Comparison of ENCODE assay signal across 9 cellular contexts in the genomic region with DNA sequence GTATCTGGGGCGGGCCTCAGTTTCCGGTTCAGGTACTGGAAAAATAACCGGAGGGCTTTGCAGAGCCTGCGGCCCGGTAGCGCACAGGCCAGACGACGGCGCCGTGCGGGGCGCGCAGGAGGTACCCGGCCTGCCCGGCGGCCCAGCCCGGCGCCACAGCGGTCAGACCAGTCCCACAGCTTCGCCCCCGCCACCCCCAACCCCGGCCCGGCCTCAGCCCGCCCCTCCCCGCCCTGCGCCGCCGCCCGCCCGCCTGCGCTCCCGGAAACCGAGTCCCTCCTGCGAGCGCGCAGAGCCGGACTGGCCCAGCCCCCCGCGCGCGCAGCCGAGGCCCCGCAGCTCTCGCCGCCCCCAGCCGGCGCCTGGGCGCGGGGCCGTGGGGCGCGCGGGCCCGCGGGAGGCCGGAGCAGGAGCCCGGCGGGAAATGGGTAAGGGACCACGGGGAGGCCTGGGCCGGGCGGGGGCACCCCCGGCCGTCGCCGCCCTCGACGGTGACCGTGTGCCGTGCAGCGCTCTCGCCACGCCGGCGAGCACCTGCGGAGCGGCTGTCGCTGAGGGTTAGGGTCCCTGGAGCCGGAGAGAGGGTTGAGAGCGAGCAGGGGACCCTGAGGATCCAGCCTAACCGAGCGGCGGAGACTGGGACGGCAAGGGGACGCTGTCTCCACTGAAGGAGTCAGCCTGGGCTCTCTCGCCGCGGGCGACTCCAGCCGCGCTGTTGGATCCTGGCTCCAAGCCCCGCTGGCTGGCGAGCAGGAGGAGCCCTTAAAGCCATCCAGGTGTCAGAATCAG. TPM values are rescaled to one million over a fixed set of nuclear protein-coding genes. Genes with fewer than 3 reads are reported as not detected.
DNase-seq lines count a peak whose midpoint lies in the region; ATAC-seq and TF ChIP-seq lines count a peak whose summit lies in the region.
"Had no signal": no experiment of that assay in that cellular context is flagged by ENCODE, and none has a peak within 500 bp of the region (broad histone marks: within the 10 kb centered on the region; RNA-seq: fewer than 3 reads in every experiment).

No MANE protein-coding gene starts in this region.

- ATAC-seq in GM21737 (IDR thresholded peaks at IDR 0.05; ENCODE audit: unreplicated experiment), result peak; percentile 74
- no peak for ATAC-seq in gastrocnemius medialis

- TF ChIP-seq CTCF in gastrocnemius medialis (IDR thresholded peaks at IDR 0.05 in 4 of 5, conservative IDR thresholded peaks at IDR 0.05 in 1 of 5), result no peak

- H3K27ac Mint-ChIP-seq in activated T-helper 1 cell treated with anti-CD3 and anti-CD28 coated beads, Interleukin-12 subunit alpha, Interleukin-12 subunit beta, Interleukin-2, Interleukin-4 antibody, amounts not matched to agents 30 ng/mL and 10 ng/mL and 1 ng/mL, durations not matched to agents 14 hours and 24 hours and 36 hours, result peak overlapping the region; percentile 55

- H3K27ac ChIP-seq in gastrocnemius medialis, result no peak overlapping the region
- H3K27ac ChIP-seq: SJSA1 had no signal

- peaks cover 33% of the 10 kb centered on the region for H3K4me1 Mint-ChIP-seq in activated T-helper 1 cell treated with anti-CD3 and anti-CD28 coated beads, Interleukin-12 subunit alpha, Interleukin-12 subunit beta, Interleukin-2, Interleukin-4 antibody, amounts not matched to agents 30 ng/mL and 10 ng/mL and 1 ng/mL, durations not matched to agents 14 hours and 24 hours and 36 hours (ENCODE audit: low read depth)

- H3K27me3 Mint-ChIP-seq in activated T-helper 1 cell treated with anti-CD3 and anti-CD28 coated beads, Interleukin-12 subunit alpha, Interleukin-12 subunit beta, Interleukin-2, Interleukin-4 antibody, amounts not matched to agents 30 ng/mL and 10 ng/mL and 1 ng/mL, durations not matched to agents 14 hours and 24 hours and 36 hours (ENCODE audit: insufficient read depth), result no peaks in the 10 kb centered on the region

- no peaks in the 10 kb centered on the region for H3K9me3 ChIP-seq in gastrocnemius medialis
- H3K9me3 ChIP-seq: SJSA1 had no signal

- no peaks in the 10 kb centered on the region for H3K36me3 ChIP-seq in gastrocnemius medialis
- H3K36me3 ChIP-seq: SJSA1 had no signal

- no peaks in the 10 kb centered on the region for H3K36me3 Mint-ChIP-seq in activated T-helper 1 cell treated with anti-CD3 and anti-CD28 coated beads, Interleukin-12 subunit alpha, Interleukin-12 subunit beta, Interleukin-2, Interleukin-4 antibody, amounts not matched to agents 30 ng/mL and 10 ng/mL and 1 ng/mL, durations not matched to agents 14 hours and 24 hours and 36 hours (ENCODE audit: low read depth)

- H3K9me3 Mint-ChIP-seq in activated T-helper 1 cell treated with anti-CD3 and anti-CD28 coated beads, Interleukin-12 subunit alpha, Interleukin-12 subunit beta, Interleukin-2, Interleukin-4 antibody, amounts not matched to agents 30 ng/mL and 10 ng/mL and 1 ng/mL, durations not matched to agents 14 hours and 24 hours and 36 hours, result no peaks in the 10 kb centered on the region

- TF ChIP-seq POLR2A in gastrocnemius medialis (IDR thresholded peaks at IDR 0.05), result no peak

- in situ Hi-C loops in gastrocnemius medialis (cut with MboI; ENCODE audit: low sequenced_read_pairs in 4 of 4), result no loop called here

- H3K27me3 ChIP-seq in gastrocnemius medialis, result peaks cover 10 to 15% (median 15%) of the 10 kb centered on the region in 3 donors

- H3K4me1 ChIP-seq in gastrocnemius medialis, result no peaks in the 10 kb centered on the region

- H3K4me3 Mint-ChIP-seq in activated T-helper 1 cell treated with anti-CD3 and anti-CD28 coated beads, Interleukin-12 subunit alpha, Interleukin-12 subunit beta, Interleukin-2, Interleukin-4 antibody, amounts not matched to agents 30 ng/mL and 10 ng/mL and 1 ng/mL, durations not matched to agents 14 hours and 24 hours and 36 hours, result peak overlapping the region; percentile 80

- peak; percentile 11 for DNase-seq in DMS153 (lab: John Stamatoyannopoulos, UW)
- peak; percentile 19 for DNase-seq in NCI-H1105 treated with DMSO at 0.1 percent for 48 hours (lab: John Stamatoyannopoulos, UW)
- peak; percentile 48 for DNase-seq in activated T-helper 1 cell treated with anti-CD3 and anti-CD28 coated beads, Interleukin-12 subunit alpha, Interleukin-12 subunit beta, Interleukin-2, Interleukin-4 antibody, amounts not matched to agents 30 ng/mL and 10 ng/mL and 1 ng/mL, durations not matched to agents 14 hours and 24 hours and 36 hours (ENCODE audit: low spot score)
- DNase-seq in germinal center (ENCODE audit: low spot score), result peak; percentile 57
- peak; percentile 76 for DNase-seq in posterior vena cava (ENCODE audit: low spot score)
- DNase-seq in gastrocnemius medialis, result no peak
- no peak for DNase-seq in NCI-H128 (lab: John Stamatoyannopoulos, UW; ENCODE audit: unreplicated experiment)

- H3K4me3 ChIP-seq in gastrocnemius medialis, result peak overlapping the region in 1 of 4 donors; percentile 24
- H3K4me3 ChIP-seq: SJSA1 had no signal

- intact Hi-C loops in activated T-helper 1 cell treated with anti-CD3 and anti-CD28 coated beads, Interleukin-12 subunit alpha, Interleukin-12 subunit beta, Interleukin-2, Interleukin-4 antibody, amounts not matched to agents 30 ng/mL and 10 ng/mL and 1 ng/mL, durations not matched to agents 14 hours and 24 hours and 36 hours (cut with micrococcal nuclease), result loop anchor here (1.0 to 5.0 kb wide), 4 partner anchors 16 to 451 kb away; partner anchors contain the start of gene PSD4
- intact Hi-C loops in posterior vena cava (cut with DNase I) (no loop called here), gastrocnemius medialis (cut with DNase I; ENCODE audit: low total_unique reads) (no loop called here)

RNA-seq across cellular contexts. Expression of gene PSD4, which starts 16.5 kb away (rescaled TPM):
- total RNA-seq in activated T-helper 1 cell treated with anti-CD3 and anti-CD28 coated beads, Interleukin-12 subunit alpha, Interleukin-12 subunit beta, Interleukin-2, Interleukin-4 antibody, amounts not matched to agents 30 ng/mL and 10 ng/mL and 1 ng/mL, durations not matched to agents 14 hours and 24 hours and 36 hours, result 249 and 257 TPM in 2 replicates
- total RNA-seq in posterior vena cava (10 to 100 TPM in 1 of 2 donors, 1 to 10 TPM in 1; 5.8 to 10.5 TPM), gastrocnemius medialis (1 to 10 TPM in 3 of 4 donors, under 1 TPM in 1; 0.32 to 1.3 (median 1.2) TPM)

RNA-seq across cellular contexts. Expression of gene IL1RN, which starts 29.9 kb away (rescaled TPM):
- total RNA-seq in activated T-helper 1 cell treated with anti-CD3 and anti-CD28 coated beads, Interleukin-12 subunit alpha, Interleukin-12 subunit beta, Interleukin-2, Interleukin-4 antibody, amounts not matched to agents 30 ng/mL and 10 ng/mL and 1 ng/mL, durations not matched to agents 14 hours and 24 hours and 36 hours, result 4.2 and 4.7 TPM in 2 replicates
- total RNA-seq in posterior vena cava, result 1 to 10 TPM; 1.7 to 3.0 TPM
- total RNA-seq in gastrocnemius medialis, result under 1 TPM in 2 of 4 donors, not detected in 2; 0.51 to 0.91 TPM
- total RNA-seq: SJSA1 had no signal

Comparison
In these comparisons a context has a peak if more than half of its experiments do, and no peak if none do; other contexts are left out.
1. DNase-seq: peak in DMS153 (single experiment), NCI-H1105 treated with DMSO at 0.1 percent for 48 hours (single experiment), activated T-helper 1 cell treated with anti-CD3 and anti-CD28 coated beads, Interleukin-12 subunit alpha, Interleukin-12 subunit beta, Interleukin-2, Interleukin-4 antibody, amounts not matched to agents 30 ng/mL and 10 ng/mL and 1 ng/mL, durations not matched to agents 14 hours and 24 hours and 36 hours (single experiment), germinal center (single experiment) and posterior vena cava (single experiment); none in gastrocnemius medialis (0 of 2) and NCI-H128 (single experiment).
2. RNA of gene PSD4, which starts 16.5 kb away (total RNA-seq): 249 to 257 TPM in activated T-helper 1 cell treated with anti-CD3 and anti-CD28 coated beads, Interleukin-12 subunit alpha, Interleukin-12 subunit beta, Interleukin-2, Interleukin-4 antibody, amounts not matched to agents 30 ng/mL and 10 ng/mL and 1 ng/mL, durations not matched to agents 14 hours and 24 hours and 36 hours; 5.8 to 10.5 TPM in posterior vena cava and 0.32 to 1.3 TPM in gastrocnemius medialis; every median in the first group is over 10 times any median in the second.